14 cellular contexts compared by ENCODE assay signal in genomic region chr20:3670511-3670910, GRCh38. TPM values are rescaled to one million over a fixed set of nuclear protein-coding genes. Genes with fewer than 3 reads are reported as not detected.
DNase-seq lines count a peak whose midpoint lies in the region; ATAC-seq and TF ChIP-seq lines count a peak whose summit lies in the region.
"Had no signal": no experiment of that assay in that cellular context is flagged by ENCODE, and none has a peak within 500 bp of the region (broad histone marks: within the 10 kb centered on the region; RNA-seq: fewer than 3 reads in every experiment).

No MANE protein-coding gene starts in this region.

- no peaks in the 10 kb centered on the region for H4K20me1 ChIP-seq in mammary epithelial cell (ENCODE audit: insufficient read depth, low read length)

- no peaks in the 10 kb centered on the region for H3K79me2 ChIP-seq in mammary epithelial cell (ENCODE audit: insufficient read depth, low read length)

- no peak overlapping the region for H3K27ac ChIP-seq in mammary epithelial cell (ENCODE audit: insufficient read depth, low read depth, low read length)
- H3K27ac ChIP-seq: Peyer's patch had no signal

- in situ Hi-C loops in astrocyte of the spinal cord (cut with HindIII; ENCODE audit: low sequenced_read_pairs): no loop called here
- in situ Hi-C loops in mammary epithelial cell (cut with MboI; ENCODE audit: low sequenced_read_pairs in 2 of 2): no loop called here

- peaks cover 30% of the 10 kb centered on the region for H3K27me3 ChIP-seq in mammary epithelial cell (ENCODE audit: insufficient read depth, low read length)

- TF ChIP-seq CTCF in astrocyte of the spinal cord (IDR thresholded peaks at IDR 0.05; ENCODE audit: low read depth, low read length) (peak; percentile 8), mammary epithelial cell (conservative IDR thresholded peaks at IDR 0.05 in 1 of 2, IDR thresholded peaks at IDR 0.05 in 1 of 2; ENCODE audit: extremely low read depth in 1 of 2, insufficient read depth in 1 of 2, low read depth in 1 of 2, low read length in 2 of 2) (peak in 1 of 2 donors; percentile 12)

- ATAC-seq in GM18858 (IDR thresholded peaks at IDR 0.05; ENCODE audit: unreplicated experiment): no peak
- ATAC-seq: natural killer cell had no signal

- dilution Hi-C loops in mammary epithelial cell (cut with HindIII; ENCODE audit: low sequenced_read_pairs): no loop called here

- no TSS peak for BruUV-seq in mammary epithelial cell (replicated peaks; lab: Mats Ljungman, UMichigan)

- DNase-seq in DMS114 treated with DMSO at 0.1 percent for 48 hours (lab: John Stamatoyannopoulos, UW; ENCODE audit: unreplicated experiment) (peak; percentile 22), astrocyte of the spinal cord (ENCODE audit: low read depth, low spot score) (no peak), myocyte (ENCODE audit: low read depth) (peak; percentile 44), NCI-H446 (lab: John Stamatoyannopoulos, UW) (no peak), mammary epithelial cell (no peak)
- DNase-seq in stimulated activated naive CD4-positive, alpha-beta T cell treated with Interleukin-2 at 50 U/mL for 16 hours (lab: John Stamatoyannopoulos, UW): no peak
- DNase-seq: activated CD4-positive, CD25-positive, alpha-beta regulatory T cell; activated T-cell treated with anti-CD3 and anti-CD28 coated beads, Interleukin-2, amount 50 U/mL, for 48 hours; natural killer cell; NCI-H2029 treated with DMSO at 0.1 percent for 48 hours; Peyer's patch had no signal

- H2AFZ ChIP-seq in mammary epithelial cell (ENCODE audit: low read depth, low read length): no peak overlapping the region

- peak; percentile 26; the same call in 1 of the 2 replicates for TF ChIP-seq RAD21 in Ishikawa (IDR thresholded peaks at IDR 0.05; ENCODE audit: low read depth)

- H3K4me2 ChIP-seq in mammary epithelial cell (ENCODE audit: insufficient read depth, low read depth, low read length): no peak overlapping the region

- no peak for TF ChIP-seq EP300 in Ishikawa (IDR thresholded peaks at IDR 0.05; ENCODE audit: borderline replicate concordance)

- WGBS in mammary epithelial cell (ENCODE audit: low coverage, missing lambda C conversion rate): 54% methylated on average over 6 of the region's 6 CpGs

- H3K4me1 ChIP-seq in mammary epithelial cell (ENCODE audit: insufficient read depth, low read length): no peaks in the 10 kb centered on the region

- no peaks in the 10 kb centered on the region for H3K36me3 ChIP-seq in mammary epithelial cell (ENCODE audit: insufficient read depth, low read length)
- H3K36me3 ChIP-seq: Peyer's patch had no signal

- H3K9me3 ChIP-seq in mammary epithelial cell (replicated peaks; ENCODE audit: insufficient read depth, low read length): no peaks in the 10 kb centered on the region
- H3K9me3 ChIP-seq: Peyer's patch had no signal

- no peak overlapping the region for H3K9ac ChIP-seq in mammary epithelial cell (ENCODE audit: insufficient read depth, low read length)

- intact Hi-C loops in mammary epithelial cell (cut with micrococcal nuclease): loop anchor here (10.0 kb wide), 1 partner anchor 174 kb away; the partner anchor contains the start of gene MAVS

- CTCF ChIA-PET in mammary epithelial cell (lab: Charles Lee; ENCODE audit: low non-redundant PET): no interaction called here

- H3K4me3 ChIP-seq in astrocyte of the spinal cord (ENCODE audit: low read depth, low read length) (no peak overlapping the region), mammary epithelial cell (replicated peaks in 1 of 3; ENCODE audit: insufficient read depth in 1 of 3, low read depth in 2 of 3, low read length in 3 of 3) (no peak overlapping the region)
- H3K4me3 ChIP-seq: Peyer's patch had no signal

TF ChIP-seq in Ishikawa, 13 proteins besides CTCF, POLR2A, EP300 and RAD21:
- TF ChIP-seq NFIC (IDR thresholded peaks at IDR 0.05): 0 out of 2 replicates have a peak, but pooled peaks have one; percentile 19
- no peak for TF ChIP-seq USF1 (IDR thresholded peaks at IDR 0.05)

RNA-seq across cellular contexts. Expression of gene GFRA4, which starts 7.3 kb away (rescaled TPM):
- total RNA-seq in myocyte: not detected in 2 replicates
- polyA plus RNA-seq in myocyte (2012): not detected
- not detected for total RNA-seq in mammary epithelial cell
- polyA plus RNA-seq in mammary epithelial cell: not detected
- not detected for polyA minus RNA-seq in mammary epithelial cell
- total RNA-seq: epithelial cell of proximal tubule, natural killer cell, Peyer's patch had no signal

RNA-seq across cellular contexts. Expression of gene ADAM33, which starts 11.3 kb away (rescaled TPM):
- total RNA-seq in myocyte: 0.62 and 0.72 TPM in 2 replicates
- polyA plus RNA-seq in myocyte (2012): 0.48 TPM
- total RNA-seq in mammary epithelial cell: under 1 TPM in 1 of 2 donors, not detected in 1; 0.33 TPM
- not detected for polyA plus RNA-seq in mammary epithelial cell
- polyA minus RNA-seq in mammary epithelial cell: not detected
- total RNA-seq: epithelial cell of proximal tubule, natural killer cell had no signal

RNA-seq across cellular contexts. Expression of gene SIGLEC1, which starts 41.9 kb away (rescaled TPM):
- 0.53 and 1.3 TPM in 2 replicates for total RNA-seq in myocyte
- polyA plus RNA-seq in myocyte (2012): 0.08 TPM
- total RNA-seq in mammary epithelial cell: not detected
- not detected for polyA plus RNA-seq in mammary epithelial cell
- polyA minus RNA-seq in mammary epithelial cell: not detected
- total RNA-seq: epithelial cell of proximal tubule had no signal

Comparison
In these comparisons a context has a peak if more than half of its experiments do, and no peak if none do; other contexts are left out.
1. DNase-seq: peak in DMS114 treated with DMSO at 0.1 percent for 48 hours (single experiment) and myocyte (single experiment); none in astrocyte of the spinal cord (single experiment), stimulated activated naive CD4-positive, alpha-beta T cell treated with Interleukin-2 at 50 U/mL for 16 hours (single experiment), NCI-H446 (0 of 2) and mammary epithelial cell (single experiment).